Comparison of ENCODE assay signal across 2 cellular contexts in genomic region chr7:12747687-12748306, GRCh38.
TF ChIP-seq lines count a peak whose summit lies in the region.

No MANE protein-coding gene starts in this region.

TF ChIP-seq in SK-N-SH, 30 proteins besides CTCF, POLR2A, EP300 and RAD21 (continued from another document):
- TF ChIP-seq REST (IDR thresholded peaks at IDR 0.05; ENCODE audit: low read depth, low read length): no peak
- TF ChIP-seq MXI1 (IDR thresholded peaks at IDR 0.05; ENCODE audit: low read depth, low read length): no peak
- TF ChIP-seq RFX5 (IDR thresholded peaks at IDR 0.05; ENCODE audit: low read length): no peak
- TF ChIP-seq, protein P1, sequence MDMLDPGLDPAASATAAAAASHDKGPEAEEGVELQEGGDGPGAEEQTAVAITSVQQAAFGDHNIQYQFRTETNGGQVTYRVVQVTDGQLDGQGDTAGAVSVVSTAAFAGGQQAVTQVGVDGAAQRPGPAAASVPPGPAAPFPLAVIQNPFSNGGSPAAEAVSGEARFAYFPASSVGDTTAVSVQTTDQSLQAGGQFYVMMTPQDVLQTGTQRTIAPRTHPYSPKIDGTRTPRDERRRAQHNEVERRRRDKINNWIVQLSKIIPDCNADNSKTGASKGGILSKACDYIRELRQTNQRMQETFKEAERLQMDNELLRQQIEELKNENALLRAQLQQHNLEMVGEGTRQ (IDR thresholded peaks at IDR 0.05; ENCODE audit: borderline replicate concordance, low read depth, low read length): no peak
- no peak for TF ChIP-seq USF1 (IDR thresholded peaks at IDR 0.05; ENCODE audit: borderline replicate concordance, low read depth)
- TF ChIP-seq ELF1 (IDR thresholded peaks at IDR 0.05): no peak
- no peak for TF ChIP-seq JUND (IDR thresholded peaks at IDR 0.05)

TF ChIP-seq in SK-N-SH treated with all-trans-retinoic acid at 6 μM for 48 hours, 23 proteins besides CTCF, POLR2A, EP300 and RAD21 (continued from another document):
- TF ChIP-seq, protein P2, sequence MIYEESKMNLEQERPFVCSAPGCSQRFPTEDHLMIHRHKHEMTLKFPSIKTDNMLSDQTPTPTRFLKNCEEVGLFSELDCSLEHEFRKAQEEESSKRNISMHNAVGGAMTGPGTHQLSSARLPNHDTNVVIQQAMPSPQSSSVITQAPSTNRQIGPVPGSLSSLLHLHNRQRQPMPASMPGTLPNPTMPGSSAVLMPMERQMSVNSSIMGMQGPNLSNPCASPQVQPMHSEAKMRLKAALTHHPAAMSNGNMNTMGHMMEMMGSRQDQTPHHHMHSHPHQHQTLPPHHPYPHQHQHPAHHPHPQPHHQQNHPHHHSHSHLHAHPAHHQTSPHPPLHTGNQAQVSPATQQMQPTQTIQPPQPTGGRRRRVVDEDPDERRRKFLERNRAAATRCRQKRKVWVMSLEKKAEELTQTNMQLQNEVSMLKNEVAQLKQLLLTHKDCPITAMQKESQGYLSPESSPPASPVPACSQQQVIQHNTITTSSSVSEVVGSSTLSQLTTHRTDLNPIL (CRISPR knock-in tag; IDR thresholded peaks at IDR 0.05; ENCODE audit: low read depth): no peak
- TF ChIP-seq ZFP3 (CRISPR knock-in tag; IDR thresholded peaks at IDR 0.05) (no peak), ESRRG (CRISPR knock-in tag; IDR thresholded peaks at IDR 0.05) (no peak), ZNF565 (CRISPR knock-in tag; conservative IDR thresholded peaks at IDR 0.05; ENCODE audit: low read depth) (no peak)
